In genomic region chr17:39755550-39756375, GRCh38 we compare ENCODE assay signal across 8 cellular contexts. TPM values are rescaled to one million over a fixed set of nuclear protein-coding genes. Genes with fewer than 3 reads are reported as not detected.
DNase-seq lines count a peak whose midpoint lies in the region; TF ChIP-seq lines count a peak whose summit lies in the region.

No MANE protein-coding gene starts in this region.

- H3K9ac ChIP-seq in mucosa of rectum (ENCODE audit: low read depth in 1 of 2, low read length in 2 of 2) = peak overlapping the region; percentile 36 to 86

- no peak for TF ChIP-seq CTCF in GM12864 (IDR thresholded peaks at IDR 0.05; ENCODE audit: low read depth, low read length, missing control alignments)

- H3K4me1 ChIP-seq in mucosa of rectum (ENCODE audit: control insufficient read depth in 2 of 2, insufficient read depth in 2 of 2, low read length in 2 of 2) = peaks cover 11 to 18% of the 10 kb centered on the region in 2 donors

- H3K27me3 ChIP-seq in mucosa of rectum (ENCODE audit: control insufficient read depth in 2 of 2, insufficient read depth in 2 of 2, low read length in 2 of 2) = no peaks in the 10 kb centered on the region

- H3K36me3 ChIP-seq in mucosa of rectum (ENCODE audit: control insufficient read depth in 2 of 2, insufficient read depth in 2 of 2, low read length in 2 of 2) = no peaks in the 10 kb centered on the region

- H3K4me3 Mint-ChIP-seq in IgD-negative memory B cell = peak overlapping the region; percentile 86 to 94 (median 90)

- H3K27ac ChIP-seq in mucosa of rectum (ENCODE audit: low read depth in 2 of 2, low read length in 2 of 2) = peak overlapping the region; percentile 90 to 96

- no peaks in the 10 kb centered on the region for H3K9me3 Mint-ChIP-seq in IgD-negative memory B cell

- peaks cover 2% of the 10 kb centered on the region for H3K27me3 Mint-ChIP-seq in IgD-negative memory B cell

- H3K9me3 ChIP-seq in mucosa of rectum (ENCODE audit: control insufficient read depth in 2 of 2, low read length in 2 of 2) = no peaks in the 10 kb centered on the region

- H3K36me3 Mint-ChIP-seq in IgD-negative memory B cell = peaks cover 8% of the 10 kb centered on the region

- peak overlapping the region; percentile 58 for H3K4me3 ChIP-seq in GM12864 (ENCODE audit: low read depth, low read length)
- H3K4me3 ChIP-seq in mucosa of rectum (ENCODE audit: low read length in 2 of 2) = no peak overlapping the region

- DNase-seq in GM12864 (ENCODE audit: low read depth) = peak; percentile 81
- DNase-seq in activated effector memory CD4-positive, alpha-beta T cell treated with Interleukin-2 at 50 U/mL for 16 hours = peak; percentile 37
- no peak for DNase-seq in globus pallidus (ENCODE audit: low spot score)
- DNase-seq in hepatic stellate cell (ENCODE audit: low spot score) = no peak
- no peak for DNase-seq in medulla oblongata (ENCODE audit: extremely low spot score)
- DNase-seq in dedifferentiated amniotic fluid mesenchymal stem cell (ENCODE audit: extremely low spot score) = no peak

- H3K27ac Mint-ChIP-seq in IgD-negative memory B cell = peak overlapping the region; percentile 98 to 100 (median 100)

- peaks cover 48 to 57% (median 52%) of the 10 kb centered on the region in 3 donors for H3K4me1 Mint-ChIP-seq in IgD-negative memory B cell

RNA-seq across cellular contexts. Expression of gene GRB7, which starts 18.0 kb away (rescaled TPM):
- not detected for polyA plus RNA-seq in IgD-negative memory B cell

RNA-seq across cellular contexts. Expression of gene MIEN1, which starts 25.4 kb away (rescaled TPM):
- polyA plus RNA-seq in IgD-negative memory B cell = 113 TPM

RNA-seq across cellular contexts. Expression of gene ERBB2, which starts 55.9 kb away (rescaled TPM):
- 0.79 TPM for polyA plus RNA-seq in IgD-negative memory B cell

Comparison
In these comparisons a context has a peak if more than half of its experiments do, and no peak if none do; other contexts are left out.
1. DNase-seq: peak in GM12864 (single experiment) and activated effector memory CD4-positive, alpha-beta T cell treated with Interleukin-2 at 50 U/mL for 16 hours (single experiment); none in globus pallidus (single experiment), hepatic stellate cell (single experiment), medulla oblongata (single experiment) and dedifferentiated amniotic fluid mesenchymal stem cell (single experiment).